In the genomic region with DNA sequence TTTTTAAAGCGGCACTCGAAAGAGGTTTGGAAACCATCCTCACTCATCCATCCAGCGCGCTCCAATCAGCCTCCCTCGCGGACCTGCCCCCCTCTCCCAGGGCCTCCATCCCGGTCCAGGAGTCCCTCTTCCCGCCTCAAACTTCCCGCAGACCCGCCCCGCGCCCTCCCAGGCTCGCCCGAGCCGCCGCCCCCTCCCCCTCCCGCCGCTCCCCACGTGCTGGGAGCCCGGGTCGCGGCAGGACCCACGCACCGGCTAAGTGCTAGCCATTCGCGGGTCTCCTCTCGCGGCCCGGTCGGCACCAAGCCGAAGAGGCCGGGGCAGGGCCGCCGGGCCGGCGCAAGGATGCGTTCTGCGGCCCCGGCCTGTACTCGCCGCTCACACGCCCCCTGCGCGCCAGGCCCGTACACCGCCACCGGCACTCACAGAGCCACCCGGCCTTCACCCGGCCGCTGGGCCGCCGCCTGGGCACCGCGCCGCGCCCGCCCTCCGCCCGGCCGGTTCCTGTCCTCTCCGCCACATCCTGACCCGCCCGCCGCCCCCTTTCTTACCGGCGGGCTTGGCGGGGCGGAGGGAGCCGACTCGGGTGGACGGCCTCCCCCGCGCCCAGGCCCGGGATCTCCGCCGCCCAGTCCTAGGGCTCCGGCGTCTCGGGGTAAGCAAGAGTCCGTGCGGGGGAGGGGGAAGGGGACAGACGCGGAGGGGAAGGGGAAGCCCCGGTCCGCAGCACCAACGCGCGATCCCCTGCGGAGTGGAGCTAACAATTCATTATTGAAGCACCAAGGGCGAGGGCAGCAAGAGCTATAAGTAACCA, we compare ENCODE assay signal across 8 cellular contexts. TPM values are rescaled to one million over a fixed set of nuclear protein-coding genes. Genes with fewer than 3 reads are reported as not detected.
DNase-seq lines count a peak whose midpoint lies in the region; ATAC-seq and TF ChIP-seq lines count a peak whose summit lies in the region.

No MANE protein-coding gene starts in this region.

- TF ChIP-seq EP300 in stomach (IDR thresholded peaks at IDR 0.05) = no peak

- POLR2A ChIA-PET in naive thymus-derived CD8-positive, alpha-beta T cell (lab: Charles Lee) = interaction anchor here (1.0 to 4.3 kb wide), 23 partner anchors 10 to 1975 kb away, joined by 3 to 103 read pairs (median 8); partner anchors contain the start of gene ST8SIA4

- peak; percentile 31 for ATAC-seq in GM18511 (IDR thresholded peaks at IDR 0.05; ENCODE audit: unreplicated experiment)
- peak; percentile 38 for ATAC-seq in HG03045 (IDR thresholded peaks at IDR 0.05; ENCODE audit: unreplicated experiment)
- ATAC-seq in naive thymus-derived CD8-positive, alpha-beta T cell = peak; percentile 5 to 17

- peaks cover 2% of the 10 kb centered on the region for H3K36me3 ChIP-seq in fibroblast of lung (ENCODE audit: control insufficient read depth, insufficient read depth, low read length)
- peaks cover 11 to 27% (median 25%) of the 10 kb centered on the region in 4 donors for H3K36me3 ChIP-seq in stomach

- peaks cover 0 to 3% (median 0%) of the 10 kb centered on the region in 9 donors for H3K9me3 Mint-ChIP-seq in naive thymus-derived CD8-positive, alpha-beta T cell

- H3K9me3 ChIP-seq in fibroblast of lung (ENCODE audit: control insufficient read depth, insufficient read depth, low read depth, low read length) = no peaks in the 10 kb centered on the region
- H3K9me3 ChIP-seq in stomach = no peaks in the 10 kb centered on the region

- H3K4me3 ChIP-seq in fibroblast of lung (replicated peaks in 1 of 4; ENCODE audit: control extremely low read depth in 1 of 4, insufficient read depth in 1 of 4, low read depth in 3 of 4, low read length in 4 of 4) (peak overlapping the region; percentile 66 to 97 (median 76)), stomach (peak overlapping the region; percentile 76 to 93 (median 88))

- H3K79me2 ChIP-seq in fibroblast of lung (ENCODE audit: control insufficient read depth, insufficient read depth, low read length) = peaks cover 60% of the 10 kb centered on the region

- peaks cover 9 to 78% (median 60%) of the 10 kb centered on the region in 4 donors for H3K4me1 Mint-ChIP-seq in naive thymus-derived CD8-positive, alpha-beta T cell

- peaks cover 0 to 50% (median 21%) of the 10 kb centered on the region in 3 donors for H3K36me3 Mint-ChIP-seq in naive thymus-derived CD8-positive, alpha-beta T cell

- H3K27ac Mint-ChIP-seq in naive thymus-derived CD8-positive, alpha-beta T cell = peak overlapping the region; percentile 98 to 100 (median 100)

- no peak overlapping the region for H2AFZ ChIP-seq in fibroblast of lung (ENCODE audit: low read length)

- peaks cover 0 to 5% (median 0%) of the 10 kb centered on the region in 5 donors for H3K27me3 Mint-ChIP-seq in naive thymus-derived CD8-positive, alpha-beta T cell

- peak overlapping the region; percentile 100 for H3K27ac ChIP-seq in fibroblast of lung (ENCODE audit: insufficient read depth, low read length)
- peak overlapping the region; percentile 99 to 100 (median 100) for H3K27ac ChIP-seq in stomach

- H3K4me3 Mint-ChIP-seq in naive thymus-derived CD8-positive, alpha-beta T cell = peak overlapping the region; percentile 82 to 99 (median 97)

- no peaks in the 10 kb centered on the region for H3K4me1 ChIP-seq in fibroblast of lung (ENCODE audit: control insufficient read depth, extremely low read depth, insufficient read depth, low read length)
- H3K4me1 ChIP-seq in stomach = peaks cover 22 to 72% (median 47%) of the 10 kb centered on the region in 4 donors

- H3K4me2 ChIP-seq in fibroblast of lung (ENCODE audit: extremely low read depth, insufficient read depth, low read length) = peak overlapping the region; percentile 92

- no peaks in the 10 kb centered on the region for H3K27me3 ChIP-seq in fibroblast of lung (ENCODE audit: control insufficient read depth, insufficient read depth, low read length)
- no peaks in the 10 kb centered on the region for H3K27me3 ChIP-seq in stomach

- DNase-seq in A172 (ENCODE audit: low spot score) (peak; percentile 46), NCI-H748 treated with DMSO at 0.1 percent for 48 hours (lab: John Stamatoyannopoulos, UW) (peak; percentile 49), activated T-helper 1 cell treated with Interleukin-2 at 50 U/mL for 16 hours (ENCODE audit: low read depth) (peak; percentile 18), fibroblast of lung (ENCODE audit: low read depth in 2 of 2) (peak; percentile 65 to 73), stomach (peak; percentile 57)
- DNase-seq in naive thymus-derived CD8-positive, alpha-beta T cell = peak; percentile 15 to 70 (median 45)

- TF ChIP-seq CTCF in fibroblast of lung (conservative IDR thresholded peaks at IDR 0.05 in 1 of 2, IDR thresholded peaks at IDR 0.05 in 1 of 2; ENCODE audit: low read depth in 1 of 2, low read length in 2 of 2) (no peak), stomach (IDR thresholded peaks at IDR 0.05) (no peak)

- no peaks in the 10 kb centered on the region for H4K20me1 ChIP-seq in fibroblast of lung (ENCODE audit: control insufficient read depth, extremely low read depth, insufficient read depth, low read length)

- H3K9ac ChIP-seq in fibroblast of lung (ENCODE audit: insufficient read depth, low read length) = peak overlapping the region; percentile 100

- intact Hi-C loops in stomach (cut with DNase I; ENCODE audit: low total_unique reads) = no loop called here

- whole genome bisulfite sequencing in stomach, 5 donors = 0 to 1% (median 1%) methylated on average over 9 to 90 of the region's 90 CpGs

- TF ChIP-seq POLR2A in stomach (IDR thresholded peaks at IDR 0.05) = no peak

RNA-seq across cellular contexts. Expression of gene CHD1, which starts 0.6 kb away (rescaled TPM):
- total RNA-seq in A172 (2014; rRNA removed; shearing (Covaris generic)) = 43.5 and 55.1 TPM in 2 replicates
- total RNA-seq in fibroblast of lung = 48.0 and 48.4 TPM in 2 replicates
- 18.2 and 20.3 TPM in 2 replicates for polyA plus RNA-seq in fibroblast of lung
- polyA plus RNA-seq in fibroblast of lung (2012) = 12.0 and 13.3 TPM in 2 replicates
- 3.1 TPM in 2 replicates for polyA minus RNA-seq in fibroblast of lung (ENCODE audit: low replicate concordance)
- 10 to 100 TPM; 89.2 to 97.5 TPM for total RNA-seq in naive thymus-derived CD8-positive, alpha-beta T cell
- polyA plus RNA-seq in naive thymus-derived CD8-positive, alpha-beta T cell = 1 to 10 TPM; 8.6 to 9.4 (median 9.0) TPM
- 100 to 1,000 TPM in 2 of 5 donors, 10 to 100 TPM in 3; 15.1 to 119 (median 50.0) TPM for total RNA-seq in stomach
- polyA plus RNA-seq in stomach = 10 to 100 TPM in 1 of 3 donors, 1 to 10 TPM in 2; 8.0 to 24.6 (median 9.6) TPM

Comparison
In these comparisons a context has a peak if more than half of its experiments do, and no peak if none do; other contexts are left out.
1. Peak in every context shown above with its lines: DNase-seq, ATAC-seq, H3K4me3 ChIP-seq and H3K27ac ChIP-seq.
2. DNase-seq: peak in every context shown above with its lines; median percentile 69 in fibroblast of lung; 57 in stomach; 49 in NCI-H748 treated with DMSO at 0.1 percent for 48 hours; 46 in A172; 45 in naive thymus-derived CD8-positive, alpha-beta T cell; 18 in activated T-helper 1 cell treated with Interleukin-2 at 50 U/mL for 16 hours.